Comparison of ENCODE assay signal across 1 cellular context in the genomic region with DNA sequence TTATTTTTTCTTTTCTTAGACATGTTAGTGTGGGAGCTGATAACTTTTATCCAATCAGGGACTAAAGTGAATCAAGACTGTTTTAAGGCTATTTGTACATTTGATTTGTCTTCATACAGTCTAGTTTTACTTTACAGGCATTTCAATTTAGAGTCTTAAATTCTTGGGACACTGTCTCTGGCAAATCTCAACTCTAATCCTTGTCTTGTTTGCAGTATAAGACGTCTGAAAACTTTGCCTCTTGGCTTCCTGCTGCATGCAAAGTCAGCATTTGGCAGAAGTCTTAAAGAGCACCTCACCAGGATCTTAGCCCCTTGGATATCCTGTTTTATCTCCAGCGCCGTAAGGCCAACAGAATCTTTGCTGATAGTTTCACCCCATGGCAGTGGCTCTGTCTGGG.
TF ChIP-seq lines count a peak whose summit lies in the region.

No MANE protein-coding gene starts in this region.

TF ChIP-seq in GM23338, 12 proteins besides CTCF, POLR2A, EP300 and RAD21 (continued from another document):
- TF ChIP-seq, protein P1, sequence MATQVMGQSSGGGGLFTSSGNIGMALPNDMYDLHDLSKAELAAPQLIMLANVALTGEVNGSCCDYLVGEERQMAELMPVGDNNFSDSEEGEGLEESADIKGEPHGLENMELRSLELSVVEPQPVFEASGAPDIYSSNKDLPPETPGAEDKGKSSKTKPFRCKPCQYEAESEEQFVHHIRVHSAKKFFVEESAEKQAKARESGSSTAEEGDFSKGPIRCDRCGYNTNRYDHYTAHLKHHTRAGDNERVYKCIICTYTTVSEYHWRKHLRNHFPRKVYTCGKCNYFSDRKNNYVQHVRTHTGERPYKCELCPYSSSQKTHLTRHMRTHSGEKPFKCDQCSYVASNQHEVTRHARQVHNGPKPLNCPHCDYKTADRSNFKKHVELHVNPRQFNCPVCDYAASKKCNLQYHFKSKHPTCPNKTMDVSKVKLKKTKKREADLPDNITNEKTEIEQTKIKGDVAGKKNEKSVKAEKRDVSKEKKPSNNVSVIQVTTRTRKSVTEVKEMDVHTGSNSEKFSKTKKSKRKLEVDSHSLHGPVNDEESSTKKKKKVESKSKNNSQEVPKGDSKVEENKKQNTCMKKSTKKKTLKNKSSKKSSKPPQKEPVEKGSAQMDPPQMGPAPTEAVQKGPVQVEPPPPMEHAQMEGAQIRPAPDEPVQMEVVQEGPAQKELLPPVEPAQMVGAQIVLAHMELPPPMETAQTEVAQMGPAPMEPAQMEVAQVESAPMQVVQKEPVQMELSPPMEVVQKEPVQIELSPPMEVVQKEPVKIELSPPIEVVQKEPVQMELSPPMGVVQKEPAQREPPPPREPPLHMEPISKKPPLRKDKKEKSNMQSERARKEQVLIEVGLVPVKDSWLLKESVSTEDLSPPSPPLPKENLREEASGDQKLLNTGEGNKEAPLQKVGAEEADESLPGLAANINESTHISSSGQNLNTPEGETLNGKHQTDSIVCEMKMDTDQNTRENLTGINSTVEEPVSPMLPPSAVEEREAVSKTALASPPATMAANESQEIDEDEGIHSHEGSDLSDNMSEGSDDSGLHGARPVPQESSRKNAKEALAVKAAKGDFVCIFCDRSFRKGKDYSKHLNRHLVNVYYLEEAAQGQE (IDR thresholded peaks at IDR 0.05; ENCODE audit: unreplicated experiment): no peak
- TF ChIP-seq, protein P2, sequence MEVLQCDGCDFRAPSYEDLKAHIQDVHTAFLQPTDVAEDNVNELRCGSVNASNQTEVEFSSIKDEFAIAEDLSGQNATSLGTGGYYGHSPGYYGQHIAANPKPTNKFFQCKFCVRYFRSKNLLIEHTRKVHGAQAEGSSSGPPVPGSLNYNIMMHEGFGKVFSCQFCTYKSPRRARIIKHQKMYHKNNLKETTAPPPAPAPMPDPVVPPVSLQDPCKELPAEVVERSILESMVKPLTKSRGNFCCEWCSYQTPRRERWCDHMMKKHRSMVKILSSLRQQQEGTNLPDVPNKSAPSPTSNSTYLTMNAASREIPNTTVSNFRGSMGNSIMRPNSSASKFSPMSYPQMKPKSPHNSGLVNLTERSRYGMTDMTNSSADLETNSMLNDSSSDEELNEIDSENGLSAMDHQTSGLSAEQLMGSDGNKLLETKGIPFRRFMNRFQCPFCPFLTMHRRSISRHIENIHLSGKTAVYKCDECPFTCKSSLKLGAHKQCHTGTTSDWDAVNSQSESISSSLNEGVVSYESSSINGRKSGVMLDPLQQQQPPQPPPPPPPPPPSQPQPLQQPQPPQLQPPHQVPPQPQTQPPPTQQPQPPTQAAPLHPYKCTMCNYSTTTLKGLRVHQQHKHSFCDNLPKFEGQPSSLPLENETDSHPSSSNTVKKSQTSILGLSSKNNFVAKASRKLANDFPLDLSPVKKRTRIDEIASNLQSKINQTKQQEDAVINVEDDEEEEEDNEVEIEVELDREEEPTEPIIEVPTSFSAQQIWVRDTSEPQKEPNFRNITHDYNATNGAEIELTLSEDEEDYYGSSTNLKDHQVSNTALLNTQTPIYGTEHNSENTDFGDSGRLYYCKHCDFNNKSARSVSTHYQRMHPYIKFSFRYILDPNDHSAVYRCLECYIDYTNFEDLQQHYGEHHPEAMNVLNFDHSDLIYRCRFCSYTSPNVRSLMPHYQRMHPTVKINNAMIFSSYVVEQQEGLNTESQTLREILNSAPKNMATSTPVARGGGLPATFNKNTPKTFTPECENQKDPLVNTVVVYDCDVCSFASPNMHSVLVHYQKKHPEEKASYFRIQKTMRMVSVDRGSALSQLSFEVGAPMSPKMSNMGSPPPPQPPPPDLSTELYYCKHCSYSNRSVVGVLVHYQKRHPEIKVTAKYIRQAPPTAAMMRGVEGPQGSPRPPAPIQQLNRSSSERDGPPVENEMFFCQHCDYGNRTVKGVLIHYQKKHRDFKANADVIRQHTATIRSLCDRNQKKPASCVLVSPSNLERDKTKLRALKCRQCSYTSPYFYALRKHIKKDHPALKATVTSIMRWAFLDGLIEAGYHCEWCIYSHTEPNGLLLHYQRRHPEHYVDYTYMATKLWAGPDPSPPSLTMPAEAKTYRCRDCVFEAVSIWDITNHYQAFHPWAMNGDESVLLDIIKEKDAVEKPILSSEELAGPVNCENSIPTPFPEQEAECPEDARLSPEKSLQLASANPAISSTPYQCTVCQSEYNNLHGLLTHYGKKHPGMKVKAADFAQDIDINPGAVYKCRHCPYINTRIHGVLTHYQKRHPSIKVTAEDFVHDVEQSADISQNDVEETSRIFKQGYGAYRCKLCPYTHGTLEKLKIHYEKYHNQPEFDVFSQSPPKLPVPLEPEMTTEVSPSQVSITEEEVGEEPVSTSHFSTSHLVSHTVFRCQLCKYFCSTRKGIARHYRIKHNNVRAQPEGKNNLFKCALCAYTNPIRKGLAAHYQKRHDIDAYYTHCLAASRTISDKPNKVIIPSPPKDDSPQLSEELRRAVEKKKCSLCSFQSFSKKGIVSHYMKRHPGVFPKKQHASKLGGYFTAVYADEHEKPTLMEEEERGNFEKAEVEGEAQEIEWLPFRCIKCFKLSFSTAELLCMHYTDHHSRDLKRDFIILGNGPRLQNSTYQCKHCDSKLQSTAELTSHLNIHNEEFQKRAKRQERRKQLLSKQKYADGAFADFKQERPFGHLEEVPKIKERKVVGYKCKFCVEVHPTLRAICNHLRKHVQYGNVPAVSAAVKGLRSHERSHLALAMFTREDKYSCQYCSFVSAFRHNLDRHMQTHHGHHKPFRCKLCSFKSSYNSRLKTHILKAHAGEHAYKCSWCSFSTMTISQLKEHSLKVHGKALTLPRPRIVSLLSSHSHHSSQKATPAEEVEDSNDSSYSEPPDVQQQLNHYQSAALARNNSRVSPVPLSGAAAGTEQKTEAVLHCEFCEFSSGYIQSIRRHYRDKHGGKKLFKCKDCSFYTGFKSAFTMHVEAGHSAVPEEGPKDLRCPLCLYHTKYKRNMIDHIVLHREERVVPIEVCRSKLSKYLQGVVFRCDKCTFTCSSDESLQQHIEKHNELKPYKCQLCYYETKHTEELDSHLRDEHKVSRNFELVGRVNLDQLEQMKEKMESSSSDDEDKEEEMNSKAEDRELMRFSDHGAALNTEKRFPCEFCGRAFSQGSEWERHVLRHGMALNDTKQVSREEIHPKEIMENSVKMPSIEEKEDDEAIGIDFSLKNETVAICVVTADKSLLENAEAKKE (CRISPR knock-in tag; IDR thresholded peaks at IDR 0.05): no peak
- TF ChIP-seq ZNF114 (CRISPR knock-in tag; IDR thresholded peaks at IDR 0.05): no peak
- TF ChIP-seq JUNB (IDR thresholded peaks at IDR 0.05; ENCODE audit: unreplicated experiment): no peak
